ENCODE assay signal across 15 cellular contexts in genomic region chr7:128059143-128059975, GRCh38. TPM values are rescaled to one million over a fixed set of nuclear protein-coding genes. Genes with fewer than 3 reads are reported as not detected.
DNase-seq lines count a peak whose midpoint lies in the region; ATAC-seq lines count a peak whose summit lies in the region.
"Had no signal": no experiment of that assay in that cellular context is flagged by ENCODE, and none has a peak within 500 bp of the region (broad histone marks: within the 10 kb centered on the region; RNA-seq: fewer than 3 reads in every experiment).

No MANE protein-coding gene starts in this region.

- CTCF ChIA-PET in T-cell (lab: Charles Lee) = no interaction called here

- peaks cover 45% of the 10 kb centered on the region for H3K4me1 Mint-ChIP-seq in activated T-cell treated with anti-CD3 and anti-CD28 coated beads, Interleukin-2, amount 50 U/mL, for 72 hours (ENCODE audit: low read depth)
- peaks cover 55 to 60% (median 57%) of the 10 kb centered on the region in 3 donors for H3K4me1 Mint-ChIP-seq in T-cell

- H3K27ac Mint-ChIP-seq in activated T-cell treated with anti-CD3 and anti-CD28 coated beads, Interleukin-2, amount 50 U/mL, for 72 hours = peak overlapping the region; percentile 85
- H3K27ac Mint-ChIP-seq in T-cell = peak overlapping the region; percentile 17 to 90
- H3K27ac Mint-ChIP-seq: nephron progenitor cell had no signal

- H3K4me3 Mint-ChIP-seq in activated T-cell treated with anti-CD3 and anti-CD28 coated beads, Interleukin-2, amount 50 U/mL, for 72 hours = peak overlapping the region in 1 of 2 donors; percentile 9
- peak overlapping the region in 1 of 3 donors; percentile 67 for H3K4me3 Mint-ChIP-seq in T-cell
- H3K4me3 Mint-ChIP-seq: nephron progenitor cell had no signal

- no peaks in the 10 kb centered on the region for H3K27me3 Mint-ChIP-seq in activated T-cell treated with anti-CD3 and anti-CD28 coated beads, Interleukin-2, amount 50 U/mL, for 72 hours (ENCODE audit: low read depth)
- no peaks in the 10 kb centered on the region for H3K27me3 Mint-ChIP-seq in T-cell

- no peaks in the 10 kb centered on the region for H3K36me3 Mint-ChIP-seq in activated T-cell treated with anti-CD3 and anti-CD28 coated beads, Interleukin-2, amount 50 U/mL, for 72 hours (ENCODE audit: insufficient read depth in 2 of 2)
- H3K36me3 Mint-ChIP-seq in T-cell = peaks cover 12% of the 10 kb centered on the region

- no peaks in the 10 kb centered on the region for H3K9me3 Mint-ChIP-seq in activated T-cell treated with anti-CD3 and anti-CD28 coated beads, Interleukin-2, amount 50 U/mL, for 72 hours
- no peaks in the 10 kb centered on the region for H3K9me3 Mint-ChIP-seq in T-cell
- H3K9me3 Mint-ChIP-seq: nephron progenitor cell had no signal

- POLR2A ChIA-PET in T-cell (lab: Charles Lee) = no interaction called here

- ATAC-seq in activated T-cell treated with anti-CD3 and anti-CD28 coated beads, Interleukin-2, amount 50 U/mL, for 72 hours (replicated peaks in 1 of 2) = peak; percentile 76 to 81
- ATAC-seq in T-cell (replicated peaks in 1 of 4) (peak; percentile 87 to 94 (median 92)), GM18498 (IDR thresholded peaks at IDR 0.05; ENCODE audit: unreplicated experiment) (no peak), left lobe of liver (no peak)
- peak; percentile 34 for ATAC-seq in stimulated activated naive CD8-positive, alpha-beta T cell treated with anti-CD3 and anti-CD28 coated beads, Interleukin-15, Interleukin-2, amounts not matched to agents 100 U/mL and 50 U/mL, for 24 hours

- peak; percentile 3 to 15 for DNase-seq in activated T-cell treated with anti-CD3 and anti-CD28 coated beads, Interleukin-2, amount 50 U/mL, for 72 hours
- DNase-seq in activated T-cell treated with anti-CD3 and anti-CD28 coated beads, Interleukin-2, amount 50 U/mL, for 1 hour = no peak
- DNase-seq in T-cell = peak in 13 of 34 experiments; percentile 1 to 33 (median 13)
- peak; percentile 23 for DNase-seq in central memory CD4-positive, alpha-beta T cell
- DNase-seq in stimulated activated naive CD8-positive, alpha-beta T cell treated with anti-CD3 and anti-CD28 coated beads, Interleukin-15, Interleukin-2, amounts not matched to agents 100 U/mL and 50 U/mL, for 24 hours = no peak
- no peak for DNase-seq in NCI-H226
- DNase-seq in left lobe of liver (ENCODE audit: low spot score) = no peak
- DNase-seq: activated CD4-positive, alpha-beta T cell treated with anti-CD3 and anti-CD28 coated beads for 1 hour; MM.1S; NCI-H2081 treated with DMSO at 0.1 percent for 48 hours; nephron progenitor cell; retina; testis had no signal

RNA-seq across cellular contexts. Expression of gene LRRC4, which starts 28.1 kb away (rescaled TPM):
- under 1 TPM in 1 of 2 donors, not detected in 1; 0.53 TPM for total RNA-seq in activated T-cell treated with anti-CD3 and anti-CD28 coated beads, Interleukin-2, amount 50 U/mL, for 72 hours
- under 1 TPM in 3 of 5 donors, not detected in 2; 0.07 to 0.77 (median 0.18) TPM for total RNA-seq in T-cell
- 2.8 TPM for total RNA-seq in left lobe of liver
- total RNA-seq: T-helper 1 cell treated with Interleukin-12 subunit alpha and Interleukin-12 subunit beta and Interleukin-4 antibody, amounts not matched to agents 30 ng/mL and 1 ng/mL, for 36 hours had no signal

Comparison
In these comparisons a context has a peak if more than half of its experiments do, and no peak if none do; other contexts are left out.
1. DNase-seq: peak in activated T-cell treated with anti-CD3 and anti-CD28 coated beads, Interleukin-2, amount 50 U/mL, for 72 hours (2 of 2) and central memory CD4-positive, alpha-beta T cell (single experiment); none in activated T-cell treated with anti-CD3 and anti-CD28 coated beads, Interleukin-2, amount 50 U/mL, for 1 hour (single experiment), stimulated activated naive CD8-positive, alpha-beta T cell treated with anti-CD3 and anti-CD28 coated beads, Interleukin-15, Interleukin-2, amounts not matched to agents 100 U/mL and 50 U/mL, for 24 hours (single experiment), NCI-H226 (single experiment) and left lobe of liver (single experiment).
2. ATAC-seq: peak in activated T-cell treated with anti-CD3 and anti-CD28 coated beads, Interleukin-2, amount 50 U/mL, for 72 hours (2 of 2), T-cell (4 of 4) and stimulated activated naive CD8-positive, alpha-beta T cell treated with anti-CD3 and anti-CD28 coated beads, Interleukin-15, Interleukin-2, amounts not matched to agents 100 U/mL and 50 U/mL, for 24 hours (single experiment); none in GM18498 (single experiment) and left lobe of liver (single experiment).